ENCODE assay signal across 9 cellular contexts in the genomic region with DNA sequence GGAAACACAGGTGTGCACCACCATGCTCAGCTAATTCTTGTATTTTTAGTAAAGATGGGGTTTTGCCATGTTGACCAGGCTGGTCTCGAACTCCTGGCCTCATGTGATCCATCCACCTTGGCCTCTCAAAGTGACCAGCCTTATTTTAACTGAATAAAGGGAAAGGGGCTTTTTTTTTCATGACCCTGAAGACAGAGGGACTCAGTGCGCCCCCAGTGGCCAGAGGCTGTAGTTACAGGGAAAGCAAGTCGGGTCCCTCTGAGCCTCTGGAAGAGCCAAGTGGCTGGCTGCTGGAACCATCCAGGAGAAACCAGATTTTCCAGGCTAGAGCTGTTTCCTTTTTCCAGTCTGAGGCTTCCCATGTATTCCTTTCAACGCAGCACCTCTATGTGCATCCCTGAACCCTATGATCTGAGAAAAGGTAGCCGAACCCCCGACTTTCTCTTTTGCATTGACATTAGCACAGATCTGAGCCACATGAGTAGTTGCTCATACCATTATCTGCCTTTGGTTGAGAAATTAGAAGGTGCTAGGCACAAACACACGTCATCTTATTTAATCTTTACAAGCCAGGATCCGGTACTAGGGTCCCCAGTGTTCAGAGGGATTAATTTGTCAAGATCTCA.
DNase-seq lines count a peak whose midpoint lies in the region; ATAC-seq and TF ChIP-seq lines count a peak whose summit lies in the region.
"Had no signal": no experiment of that assay in that cellular context is flagged by ENCODE, and none has a peak within 500 bp of the region (broad histone marks: within the 10 kb centered on the region; RNA-seq: fewer than 3 reads in every experiment).

No MANE protein-coding gene starts in this region.

- H3K27me3 Mint-ChIP-seq in activated CD4-positive, alpha-beta memory T cell treated with anti-CD3 and anti-CD28 coated beads, Interleukin-2, amount 10 ng/mL, durations not matched to agents 7 days and 5 days: peaks cover 11% of the 10 kb centered on the region

- TF ChIP-seq CTCF in fibroblast of the aortic adventitia (IDR thresholded peaks at IDR 0.05; ENCODE audit: insufficient read depth, low read length) (peak; percentile 78), parathyroid adenoma (IDR thresholded peaks at IDR 0.05) (peak; percentile 70)

- no peak overlapping the region for H3K4me3 Mint-ChIP-seq in activated CD4-positive, alpha-beta memory T cell treated with anti-CD3 and anti-CD28 coated beads, Interleukin-2, amount 10 ng/mL, durations not matched to agents 7 days and 5 days

- H3K4me1 Mint-ChIP-seq in activated CD4-positive, alpha-beta memory T cell treated with anti-CD3 and anti-CD28 coated beads, Interleukin-2, amount 10 ng/mL, durations not matched to agents 7 days and 5 days: no peaks in the 10 kb centered on the region

- no peaks in the 10 kb centered on the region for H3K4me1 ChIP-seq in parathyroid adenoma
- H3K4me1 ChIP-seq: BLaER1 treated with 17β-estradiol and CSF1 and Interleukin-3, amounts not matched to agents 10 nM and 100 nM had no signal

- no peaks in the 10 kb centered on the region for H3K36me3 Mint-ChIP-seq in activated CD4-positive, alpha-beta memory T cell treated with anti-CD3 and anti-CD28 coated beads, Interleukin-2, amount 10 ng/mL, durations not matched to agents 7 days and 5 days (ENCODE audit: low read depth)

- H3K36me3 ChIP-seq in parathyroid adenoma (ENCODE audit: control insufficient read depth, insufficient read depth, low read length): no peaks in the 10 kb centered on the region
- H3K36me3 ChIP-seq: BLaER1 treated with 17β-estradiol and CSF1 and Interleukin-3, amounts not matched to agents 10 nM and 100 nM had no signal

- no peak overlapping the region for H3K9ac ChIP-seq in parathyroid adenoma
- H3K9ac ChIP-seq: BLaER1 treated with 17β-estradiol and CSF1 and Interleukin-3, amounts not matched to agents 10 nM and 100 nM had no signal

- no peaks in the 10 kb centered on the region for H3K9me3 Mint-ChIP-seq in activated CD4-positive, alpha-beta memory T cell treated with anti-CD3 and anti-CD28 coated beads, Interleukin-2, amount 10 ng/mL, durations not matched to agents 7 days and 5 days

- DNase-seq in NCI-H2081 (lab: John Stamatoyannopoulos, UW) (peak; percentile 25 to 32), NCI-H2081 treated with DMSO at 0.1 percent for 48 hours (lab: John Stamatoyannopoulos, UW) (no peak), M059J (ENCODE audit: low read depth) (peak; percentile 31), fibroblast of the aortic adventitia (ENCODE audit: low read depth) (peak; percentile 33), mesenteric fat pad (ENCODE audit: low spot score) (no peak)
- DNase-seq in activated CD4-positive, alpha-beta memory T cell treated with anti-CD3 and anti-CD28 coated beads, Interleukin-2, amount 10 ng/mL, durations not matched to agents 7 days and 5 days: peak; percentile 35

- no peaks in the 10 kb centered on the region for H3K9me3 ChIP-seq in parathyroid adenoma (ENCODE audit: control insufficient read depth, low read length)
- H3K9me3 ChIP-seq: BLaER1 treated with 17β-estradiol and CSF1 and Interleukin-3, amounts not matched to agents 10 nM and 100 nM had no signal

- H2AFZ ChIP-seq in parathyroid adenoma: no peak overlapping the region

- H3K4me2 ChIP-seq in parathyroid adenoma (ENCODE audit: low read length): no peak overlapping the region
- H3K4me2 ChIP-seq: BLaER1 treated with 17β-estradiol and CSF1 and Interleukin-3, amounts not matched to agents 10 nM and 100 nM had no signal

- H3K4me3 ChIP-seq in fibroblast of the aortic adventitia (ENCODE audit: low read depth, low read length) (no peak overlapping the region), parathyroid adenoma (ENCODE audit: low read depth, low read length) (no peak overlapping the region)
- H3K4me3 ChIP-seq: BLaER1 treated with 17β-estradiol and CSF1 and Interleukin-3, amounts not matched to agents 10 nM and 100 nM had no signal

- H3K27ac ChIP-seq in parathyroid adenoma: no peak overlapping the region
- H3K27ac ChIP-seq: BLaER1 treated with 17β-estradiol and CSF1 and Interleukin-3, amounts not matched to agents 10 nM and 100 nM had no signal

- H3K79me2 ChIP-seq in parathyroid adenoma: no peaks in the 10 kb centered on the region

- H3K27ac Mint-ChIP-seq in activated CD4-positive, alpha-beta memory T cell treated with anti-CD3 and anti-CD28 coated beads, Interleukin-2, amount 10 ng/mL, durations not matched to agents 7 days and 5 days: no peak overlapping the region

- POLR2A ChIA-PET in activated CD4-positive, alpha-beta memory T cell treated with anti-CD3 and anti-CD28 coated beads, Interleukin-2, amount 10 ng/mL, durations not matched to agents 7 days and 5 days (lab: Charles Lee): no interaction called here

- H3K27me3 ChIP-seq in parathyroid adenoma (ENCODE audit: control insufficient read depth, insufficient read depth, low read length): no peaks in the 10 kb centered on the region
- H3K27me3 ChIP-seq: BLaER1 treated with 17β-estradiol and CSF1 and Interleukin-3, amounts not matched to agents 10 nM and 100 nM had no signal

- CTCF ChIA-PET in activated CD4-positive, alpha-beta memory T cell treated with anti-CD3 and anti-CD28 coated beads, Interleukin-2, amount 10 ng/mL, durations not matched to agents 7 days and 5 days (lab: Charles Lee): interaction anchor here (0.7 to 1.2 kb wide), 7 partner anchors 9 to 129 kb away, joined by 3 to 4 read pairs (median 4); no protein-coding TSS in a partner anchor

- ATAC-seq in HG02798 (IDR thresholded peaks at IDR 0.05; ENCODE audit: poor library complexity, unreplicated experiment): no peak

Comparison
In these comparisons a context has a peak if more than half of its experiments do, and no peak if none do; other contexts are left out.
1. DNase-seq: peak in NCI-H2081 (2 of 2), M059J (single experiment), activated CD4-positive, alpha-beta memory T cell treated with anti-CD3 and anti-CD28 coated beads, Interleukin-2, amount 10 ng/mL, durations not matched to agents 7 days and 5 days (single experiment) and fibroblast of the aortic adventitia (single experiment); none in NCI-H2081 treated with DMSO at 0.1 percent for 48 hours (single experiment) and mesenteric fat pad (single experiment).